Comparison of ENCODE assay signal across 8 cellular contexts in the genomic region with DNA sequence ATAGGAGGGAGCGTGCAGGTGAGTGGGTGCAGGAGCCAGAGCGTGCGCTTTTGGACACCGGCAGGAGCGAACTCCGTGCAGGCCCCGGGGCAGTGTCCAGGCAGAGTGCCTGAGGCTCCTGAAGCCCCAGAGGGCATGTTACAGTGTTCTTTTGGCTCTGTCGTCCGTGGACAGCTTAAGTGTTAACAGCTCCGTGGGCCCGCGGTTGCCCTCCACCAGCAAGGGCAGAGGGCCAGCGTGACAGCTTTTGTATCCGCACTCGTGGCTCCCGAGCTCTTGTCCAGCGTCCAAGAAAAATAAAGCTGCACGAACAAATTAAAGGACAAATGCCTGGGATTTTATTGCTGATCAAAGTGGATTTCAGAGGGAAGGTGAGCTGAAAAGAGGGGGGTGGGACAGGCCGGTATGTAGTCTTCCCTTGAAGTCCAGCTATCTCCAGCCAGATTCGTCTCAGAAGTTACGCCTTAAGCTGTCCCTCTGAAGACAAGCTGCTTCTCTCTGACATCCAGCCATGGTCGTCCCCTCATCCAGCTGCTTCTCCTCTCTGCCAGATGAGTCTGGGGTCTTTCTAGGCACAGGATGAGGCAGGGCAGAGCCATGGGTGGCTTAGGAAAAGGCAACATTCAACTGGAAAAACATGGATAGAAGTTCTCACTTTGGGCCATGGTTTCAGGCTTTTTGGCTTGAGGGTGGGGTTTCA. TPM values are rescaled to one million over a fixed set of nuclear protein-coding genes. Genes with fewer than 3 reads are reported as not detected.
DNase-seq lines count a peak whose midpoint lies in the region; ATAC-seq and TF ChIP-seq lines count a peak whose summit lies in the region.

No MANE protein-coding gene starts in this region.

- no peaks in the 10 kb centered on the region for H3K27me3 ChIP-seq in naive thymus-derived CD4-positive, alpha-beta T cell (ENCODE audit: control insufficient read depth in 2 of 2, insufficient read depth in 2 of 2, low read length in 2 of 2)

- H3K27ac ChIP-seq in 22Rv1 (peak overlapping the region; percentile 71), KOPT-K1 (ENCODE audit: low read depth, low read length, poor library complexity, severe bottlenecking) (peak overlapping the region; percentile 81), cingulate gyrus (ENCODE audit: low read depth, low read length) (peak overlapping the region; percentile 100)
- H3K27ac ChIP-seq in naive thymus-derived CD4-positive, alpha-beta T cell (ENCODE audit: low read depth, low read length): peak overlapping the region; percentile 94

- peaks cover 0 to 6% (median 0%) of the 10 kb centered on the region in 11 donors for H3K9me3 Mint-ChIP-seq in naive thymus-derived CD4-positive, alpha-beta T cell

- peaks cover 0 to 7% (median 3%) of the 10 kb centered on the region in 5 donors for H3K36me3 Mint-ChIP-seq in naive thymus-derived CD4-positive, alpha-beta T cell

- CTCF ChIA-PET in naive thymus-derived CD4-positive, alpha-beta T cell (lab: Charles Lee): interaction anchor here (0.5 to 3.6 kb wide), 7 partner anchors 10 to 158 kb away, joined by 3 to 15 read pairs (median 3); a partner anchor contains a TSS

- POLR2A ChIA-PET in naive thymus-derived CD4-positive, alpha-beta T cell (lab: Charles Lee): interaction anchor here (0.7 to 5.1 kb wide), 15 partner anchors 9 to 1753 kb away, joined by 3 to 64 read pairs (median 5); a partner anchor contains a TSS

- no peak for ATAC-seq in naive thymus-derived CD4-positive, alpha-beta T cell
- ATAC-seq in HG02571 (IDR thresholded peaks at IDR 0.05; ENCODE audit: unreplicated experiment) (no peak), HG03095 (IDR thresholded peaks at IDR 0.05; ENCODE audit: unreplicated experiment) (no peak)

- H3K9me3 ChIP-seq in KOPT-K1 (ENCODE audit: insufficient read depth, low read length, poor library complexity, severe bottlenecking): no peaks in the 10 kb centered on the region
- H3K9me3 ChIP-seq in naive thymus-derived CD4-positive, alpha-beta T cell (ENCODE audit: control insufficient read depth in 2 of 3, low read length in 3 of 3): no peaks in the 10 kb centered on the region

- intact Hi-C loops in naive thymus-derived CD4-positive, alpha-beta T cell (cut with micrococcal nuclease): loop anchor here (1.0 to 10.0 kb wide), 6 partner anchors 71 to 522 kb away; a partner anchor contains a TSS

- H3K27me3 Mint-ChIP-seq in naive thymus-derived CD4-positive, alpha-beta T cell: peaks cover 0 to 14% (median 0%) of the 10 kb centered on the region in 5 donors

- no peak for TF ChIP-seq CTCF in 22Rv1 (IDR thresholded peaks at IDR 0.05)

- H3K4me1 ChIP-seq in naive thymus-derived CD4-positive, alpha-beta T cell (ENCODE audit: control insufficient read depth in 2 of 2, insufficient read depth in 2 of 2, low read length in 2 of 2): peaks cover 43 to 45% of the 10 kb centered on the region in 2 donors

- H3K27ac Mint-ChIP-seq in naive thymus-derived CD4-positive, alpha-beta T cell: peak overlapping the region; percentile 91 to 99 (median 96)

- peak overlapping the region; percentile 94 for H3K4me3 ChIP-seq in naive thymus-derived CD4-positive, alpha-beta T cell (ENCODE audit: low read length)

- peak overlapping the region; percentile 91 to 99 (median 98) for H3K4me3 Mint-ChIP-seq in naive thymus-derived CD4-positive, alpha-beta T cell

- no peak for DNase-seq in naive thymus-derived CD4-positive, alpha-beta T cell
- DNase-seq in SK-N-DZ (ENCODE audit: low spot score) (no peak), kidney glomerular epithelial cell (lab: John Stamatoyannopoulos, UW) (no peak)

- peaks cover 17% of the 10 kb centered on the region; the same call in 1 of the 2 replicates for H3K36me3 ChIP-seq in KOPT-K1 (ENCODE audit: insufficient read depth, low read length)
- peaks cover 0 to 5% (median 0%) of the 10 kb centered on the region in 3 experiments for H3K36me3 ChIP-seq in naive thymus-derived CD4-positive, alpha-beta T cell (ENCODE audit: control insufficient read depth in 2 of 3, insufficient read depth in 3 of 3, low read length in 3 of 3)

- H3K4me1 Mint-ChIP-seq in naive thymus-derived CD4-positive, alpha-beta T cell: peaks cover 38 to 74% (median 62%) of the 10 kb centered on the region in 7 donors

RNA-seq across cellular contexts. Expression of a gene that starts 1.0 kb away (rescaled TPM):
- total RNA-seq in naive thymus-derived CD4-positive, alpha-beta T cell: 10 to 100 TPM; 49.8 to 99.8 (median 56.9) TPM
- polyA plus RNA-seq in naive thymus-derived CD4-positive, alpha-beta T cell: 100 to 1,000 TPM; 208 to 287 TPM
- 32.4 and 34.1 TPM in 2 replicates for polyA plus RNA-seq in SK-N-DZ (2014; cell fraction: cytosol; rRNA removed)
- 12.8 and 16.7 TPM in 2 replicates for polyA plus RNA-seq in SK-N-DZ (2014; cell fraction: nucleus; rRNA removed)

RNA-seq across cellular contexts. Expression of a gene that starts 6.6 kb away (rescaled TPM):
- 100 to 1,000 TPM in 1 of 5 experiments, 10 to 100 TPM in 4; 72.8 to 139 (median 85.6) TPM for total RNA-seq in naive thymus-derived CD4-positive, alpha-beta T cell
- polyA plus RNA-seq in naive thymus-derived CD4-positive, alpha-beta T cell: 10 to 100 TPM; 17.9 to 20.0 TPM
- 123 and 160 TPM in 2 replicates for polyA plus RNA-seq in SK-N-DZ (2014; cell fraction: cytosol; rRNA removed)
- polyA plus RNA-seq in SK-N-DZ (2014; cell fraction: nucleus; rRNA removed): 62.6 and 67.4 TPM in 2 replicates

RNA-seq across cellular contexts. Expression of a gene that starts 11.3 kb away (rescaled TPM):
- under 1 TPM in 2 of 5 experiments, not detected in 3; 0.57 to 0.58 TPM for total RNA-seq in naive thymus-derived CD4-positive, alpha-beta T cell
- not detected for polyA plus RNA-seq in naive thymus-derived CD4-positive, alpha-beta T cell
- polyA plus RNA-seq in SK-N-DZ (2014; cell fraction: cytosol; rRNA removed): 206 and 314 TPM in 2 replicates
- polyA plus RNA-seq in SK-N-DZ (2014; cell fraction: nucleus; rRNA removed): 775 and 968 TPM in 2 replicates

RNA-seq across cellular contexts. Expression of a gene that starts 39.0 kb away (rescaled TPM):
- total RNA-seq in naive thymus-derived CD4-positive, alpha-beta T cell: 100 to 1,000 TPM in 1 of 5 experiments, 10 to 100 TPM in 3, 1 to 10 TPM in 1; 2.9 to 101 (median 10.8) TPM
- 1 to 10 TPM in 1 of 2 donors, under 1 TPM in 1; 0.85 to 2.6 TPM for polyA plus RNA-seq in naive thymus-derived CD4-positive, alpha-beta T cell
- polyA plus RNA-seq in SK-N-DZ (2014; cell fraction: cytosol; rRNA removed): 0.21 TPM in 1 of 2 replicates, not detected in the other
- not detected in 2 replicates for polyA plus RNA-seq in SK-N-DZ (2014; cell fraction: nucleus; rRNA removed)

RNA-seq across cellular contexts. Expression of a gene that starts 45.7 kb away (rescaled TPM):
- not detected for total RNA-seq in naive thymus-derived CD4-positive, alpha-beta T cell
- polyA plus RNA-seq in naive thymus-derived CD4-positive, alpha-beta T cell: not detected
- not detected in 2 replicates for polyA plus RNA-seq in SK-N-DZ (2014; cell fraction: cytosol; rRNA removed)
- polyA plus RNA-seq in SK-N-DZ (2014; cell fraction: nucleus; rRNA removed): not detected in 2 replicates
